Comparison of ENCODE assay signal across 8 cellular contexts in the genomic region with DNA sequence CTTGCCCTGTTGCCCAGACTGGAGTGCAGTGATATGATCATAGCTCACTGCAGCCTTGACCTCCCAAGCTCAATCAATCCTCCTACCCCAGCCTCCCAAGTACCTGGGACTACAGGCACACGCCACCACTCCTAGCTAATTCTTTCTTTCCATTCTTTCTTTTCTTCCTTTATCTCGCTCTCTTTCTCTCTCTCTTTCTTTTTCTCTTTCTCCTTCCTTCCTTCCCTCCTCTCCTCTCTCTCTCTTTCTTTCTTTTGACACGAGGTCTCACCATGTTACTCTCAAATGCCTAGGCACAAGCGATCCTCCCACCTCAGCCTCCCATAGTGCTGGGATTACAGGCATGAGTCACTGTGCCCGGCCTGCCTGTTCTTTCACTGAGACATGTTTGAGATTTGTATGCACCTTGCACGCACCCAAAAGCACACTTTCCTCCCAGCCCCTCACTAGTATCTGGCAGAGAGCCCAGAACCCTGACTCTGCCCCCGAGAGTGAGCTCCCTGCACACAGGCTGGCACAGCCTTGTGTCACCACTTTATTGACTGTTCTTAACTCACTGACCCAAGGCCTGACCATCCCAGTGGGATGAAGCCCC. TPM values are rescaled to one million over a fixed set of nuclear protein-coding genes. Genes with fewer than 3 reads are reported as not detected.
DNase-seq lines count a peak whose midpoint lies in the region; ATAC-seq and TF ChIP-seq lines count a peak whose summit lies in the region.

No MANE protein-coding gene starts in this region.

- no peaks in the 10 kb centered on the region for H3K27me3 ChIP-seq in CD4-positive, alpha-beta T cell (ENCODE audit: control insufficient read depth, insufficient read depth, low read length)

- no peaks in the 10 kb centered on the region for H3K36me3 Mint-ChIP-seq in CD4-positive, alpha-beta T cell (ENCODE audit: low read depth)
- H3K36me3 Mint-ChIP-seq in progenitor cell of endocrine pancreas (ENCODE audit: insufficient read depth), result no peaks in the 10 kb centered on the region

- intact Hi-C loops in CD4-positive, alpha-beta T cell (cut with DNase I, micrococcal nuclease), result no loop called here

- H3K27ac Mint-ChIP-seq in CD4-positive, alpha-beta T cell, result peak overlapping the region; percentile 99
- H3K27ac Mint-ChIP-seq in progenitor cell of endocrine pancreas, result no peak overlapping the region

- no peaks in the 10 kb centered on the region for H3K27me3 Mint-ChIP-seq in CD4-positive, alpha-beta T cell
- H3K27me3 Mint-ChIP-seq in progenitor cell of endocrine pancreas, result peaks cover 33% of the 10 kb centered on the region

- H3K9me3 ChIP-seq in CD4-positive, alpha-beta T cell (ENCODE audit: control insufficient read depth, low read length), result no peaks in the 10 kb centered on the region

- no peaks in the 10 kb centered on the region for H3K9me3 Mint-ChIP-seq in CD4-positive, alpha-beta T cell
- H3K9me3 Mint-ChIP-seq in progenitor cell of endocrine pancreas (ENCODE audit: low read depth), result no peaks in the 10 kb centered on the region

- peak overlapping the region; percentile 84 for H3K4me3 Mint-ChIP-seq in CD4-positive, alpha-beta T cell
- H3K4me3 Mint-ChIP-seq in progenitor cell of endocrine pancreas (ENCODE audit: low read depth), result no peak overlapping the region

- ATAC-seq in CD4-positive, alpha-beta T cell (ENCODE audit: poor library complexity), result peak; percentile 17
- peak; percentile 68 for ATAC-seq in GM21367 (IDR thresholded peaks at IDR 0.05; ENCODE audit: unreplicated experiment)

- peak overlapping the region; percentile 84 for H3K27ac ChIP-seq in CD4-positive, alpha-beta T cell (ENCODE audit: low read depth, low read length)

- TF ChIP-seq CTCF in CD4-positive, alpha-beta T cell (IDR thresholded peaks at IDR 0.05), result no peak
- no peak for TF ChIP-seq CTCF in progenitor cell of endocrine pancreas (IDR thresholded peaks at IDR 0.05; ENCODE audit: unreplicated experiment)

- POLR2A ChIA-PET in CD4-positive, alpha-beta T cell (lab: Charles Lee), result interaction anchor here (0.6 to 7.2 kb wide), 13 partner anchors 11 to 85 kb away, joined by 3 to 307 read pairs (median 5); no protein-coding TSS in a partner anchor

- peak in 9 of 10 experiments; percentile 43 to 72 (median 66) for DNase-seq in CD4-positive, alpha-beta T cell
- DNase-seq in NAMALWA (ENCODE audit: low spot score) (peak; percentile 23), NOMO-1 treated with dmso at 0.1 percent for 144 hours (lab: John Stamatoyannopoulos, UW; ENCODE audit: unreplicated experiment) (no peak), SW480 (ENCODE audit: low spot score) (no peak), progenitor cell of endocrine pancreas (ENCODE audit: low spot score, unreplicated experiment) (no peak)
- DNase-seq in activated T-cell treated with anti-CD3 and anti-CD28 coated beads, Interleukin-2, amount 50 U/mL, for 48 hours, result peak; percentile 77 to 82
- DNase-seq in stimulated activated CD4-positive, alpha-beta T cell treated with anti-CD3 and anti-CD28 coated beads, Interleukin-4, amount 100 ng/mL, for 1 hour, result peak; percentile 75

- peaks cover 84% of the 10 kb centered on the region for H3K4me1 Mint-ChIP-seq in CD4-positive, alpha-beta T cell (ENCODE audit: low read depth)
- H3K4me1 Mint-ChIP-seq in progenitor cell of endocrine pancreas (ENCODE audit: low read depth), result peaks cover 9% of the 10 kb centered on the region

- CTCF ChIA-PET in CD4-positive, alpha-beta T cell (lab: Charles Lee), result interaction anchor here (0.7 kb wide), 1 partner anchor 48 kb away, joined by 3 read pairs; no protein-coding TSS in a partner anchor

RNA-seq across cellular contexts. Expression of gene CD6, which starts 56.8 kb away (rescaled TPM):
- total RNA-seq in CD4-positive, alpha-beta T cell, result 100 to 1,000 TPM; 814 to 827 TPM
- total RNA-seq in progenitor cell of endocrine pancreas, result 0.55 and 0.62 TPM in 2 replicates

Comparison
In these comparisons a context has a peak if more than half of its experiments do, and no peak if none do; other contexts are left out.
1. DNase-seq: peak in CD4-positive, alpha-beta T cell (9 of 10), NAMALWA (single experiment), activated T-cell treated with anti-CD3 and anti-CD28 coated beads, Interleukin-2, amount 50 U/mL, for 48 hours (2 of 2) and stimulated activated CD4-positive, alpha-beta T cell treated with anti-CD3 and anti-CD28 coated beads, Interleukin-4, amount 100 ng/mL, for 1 hour (single experiment); none in NOMO-1 treated with dmso at 0.1 percent for 144 hours (single experiment), SW480 (single experiment) and progenitor cell of endocrine pancreas (single experiment).
2. RNA of gene CD6, which starts 56.8 kb away (total RNA-seq): 814 to 827 TPM in CD4-positive, alpha-beta T cell; 0.55 to 0.62 TPM in progenitor cell of endocrine pancreas; every median in the first group is over 100 times any median in the second.